In genomic region chr2:238098854-238099708, GRCh38 we compare ENCODE assay signal across 10 cellular contexts. TPM values are rescaled to one million over a fixed set of nuclear protein-coding genes. Genes with fewer than 3 reads are reported as not detected.
DNase-seq lines count a peak whose midpoint lies in the region; ATAC-seq and TF ChIP-seq lines count a peak whose summit lies in the region.
"Had no signal": no experiment of that assay in that cellular context is flagged by ENCODE, and none has a peak within 500 bp of the region (broad histone marks: within the 10 kb centered on the region; RNA-seq: fewer than 3 reads in every experiment).

No MANE protein-coding gene starts in this region.

- no peaks in the 10 kb centered on the region for H3K36me3 ChIP-seq in psoas muscle (ENCODE audit: insufficient read depth in 1 of 2, low read depth in 1 of 2)
- H3K36me3 ChIP-seq in prostate gland: no peaks in the 10 kb centered on the region

- intact Hi-C loops in psoas muscle (cut with DNase I): no loop called here
- intact Hi-C loops in prostate gland (cut with DNase I): no loop called here

- peak; percentile 22 for ATAC-seq in GM19043 (IDR thresholded peaks at IDR 0.05; ENCODE audit: low read depth, unreplicated experiment)
- peak; percentile 33 for ATAC-seq in HG03432 (IDR thresholded peaks at IDR 0.05; ENCODE audit: unreplicated experiment)
- ATAC-seq in psoas muscle: no peak

- DNase-seq in cerebellar cortex (ENCODE audit: low spot score) (peak; percentile 29), psoas muscle (peak; percentile 14 to 30), EL (no peak), GM19238 (ENCODE audit: insufficient read length, low spot score) (no peak), prostate gland (ENCODE audit: low spot score) (no peak), epidermal melanocyte (ENCODE audit: insufficient read length, low spot score) (no peak)
- DNase-seq: activated CD4-positive, alpha-beta T cell treated with anti-CD3 and anti-CD28 coated beads for 1 hour had no signal

- H3K27me3 ChIP-seq in psoas muscle (ENCODE audit: insufficient read depth in 3 of 3, low read length in 2 of 3) (no peaks in the 10 kb centered on the region), prostate gland (replicated peaks; ENCODE audit: insufficient read depth) (no peaks in the 10 kb centered on the region)

- TF ChIP-seq POLR2A in prostate gland (IDR thresholded peaks at IDR 0.05): no peak

- H3K4me1 ChIP-seq in psoas muscle (no peaks in the 10 kb centered on the region), prostate gland (replicated peaks) (no peaks in the 10 kb centered on the region)

- no peak overlapping the region for H3K27ac ChIP-seq in psoas muscle
- H3K27ac ChIP-seq in prostate gland: no peak overlapping the region

- TF ChIP-seq CTCF in psoas muscle (IDR thresholded peaks at IDR 0.05) (no peak), prostate gland (IDR thresholded peaks at IDR 0.05) (no peak)

- H3K9me3 ChIP-seq in psoas muscle (no peaks in the 10 kb centered on the region), prostate gland (no peaks in the 10 kb centered on the region)

- WGBS in psoas muscle, 3 donors: 79 to 82% (median 82%) methylated on average over 17 of the region's 17 CpGs
- WGBS in prostate gland: 68% methylated on average over 17 of the region's 17 CpGs

- H3K4me3 ChIP-seq in psoas muscle: no peak overlapping the region
- H3K4me3 ChIP-seq in prostate gland: no peak overlapping the region

RNA-seq across cellular contexts. Expression of gene ESPNL, which starts 1.1 kb away (rescaled TPM):
- total RNA-seq in psoas muscle (under 1 TPM in 3 of 4 donors, not detected in 1; 0.17 to 0.32 (median 0.22) TPM), prostate gland (1 to 10 TPM in 1 of 2 donors, under 1 TPM in 1; 0.68 to 3.9 TPM)
- under 1 TPM; 0.04 to 0.14 (median 0.12) TPM for polyA plus RNA-seq in psoas muscle

RNA-seq across cellular contexts. Expression of gene SCLY, which starts 38.3 kb away (rescaled TPM):
- 10 to 100 TPM in 1 of 4 donors, 1 to 10 TPM in 3; 4.8 to 10.1 (median 7.4) TPM for total RNA-seq in psoas muscle
- polyA plus RNA-seq in psoas muscle: 1 to 10 TPM; 4.6 to 8.8 (median 6.5) TPM
- total RNA-seq in prostate gland: 10 to 100 TPM; 11.5 to 16.1 TPM

RNA-seq across cellular contexts. Expression of gene KLHL30, which starts 39.4 kb away (rescaled TPM):
- 100 to 1,000 TPM in 3 of 4 donors, 10 to 100 TPM in 1; 82.1 to 175 (median 153) TPM for total RNA-seq in psoas muscle
- 100 to 1,000 TPM in 1 of 3 donors, 10 to 100 TPM in 2; 67.7 to 121 (median 91.7) TPM for polyA plus RNA-seq in psoas muscle
- total RNA-seq in prostate gland: 1 to 10 TPM in 1 of 2 donors, under 1 TPM in 1; 0.23 to 1.9 TPM
- total RNA-seq: mononuclear cell had no signal

RNA-seq across cellular contexts. Expression of gene ERFE, which starts 59.7 kb away (rescaled TPM):
- total RNA-seq in psoas muscle (10 to 100 TPM in 1 of 4 donors, 1 to 10 TPM in 3; 1.8 to 18.2 (median 4.5) TPM), prostate gland (1 to 10 TPM in 1 of 2 donors, not detected in 1; 7.7 TPM)
- polyA plus RNA-seq in psoas muscle: 10 to 100 TPM in 1 of 3 donors, 1 to 10 TPM in 2; 1.4 to 15.4 (median 1.7) TPM

Comparison
In these comparisons a context has a peak if more than half of its experiments do, and no peak if none do; other contexts are left out.
1. ATAC-seq: peak in GM19043 (single experiment) and HG03432 (single experiment); none in psoas muscle (0 of 4).
2. DNase-seq: peak in cerebellar cortex (single experiment) and psoas muscle (2 of 2); none in EL (single experiment), GM19238 (single experiment), prostate gland (single experiment) and epidermal melanocyte (single experiment).
3. RNA of gene KLHL30, which starts 39.4 kb away (total RNA-seq): 82.1 to 175 TPM in psoas muscle; 0.23 to 1.9 TPM in prostate gland; every median in the first group is over 10 times any median in the second.